In the genomic region with DNA sequence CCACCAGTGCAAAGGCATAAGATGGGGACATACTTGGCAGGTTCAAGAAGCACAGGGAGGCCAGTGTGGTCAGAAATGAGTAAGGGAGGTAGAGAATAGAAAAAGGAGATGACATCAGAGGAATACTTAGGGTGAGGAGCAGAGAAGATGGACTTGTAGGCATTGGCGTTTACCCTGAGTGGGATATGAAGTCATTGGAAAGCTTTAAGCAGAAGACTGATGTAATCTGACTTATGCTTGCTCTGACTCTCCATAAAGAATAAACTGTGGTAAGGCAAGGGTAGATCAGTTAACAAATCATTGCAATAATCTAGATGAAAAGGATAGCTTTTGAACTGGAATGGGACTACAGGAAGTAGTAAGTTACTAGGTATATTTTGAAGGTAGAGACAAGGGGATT, we compare ENCODE assay signal across 1 cellular context.
TF ChIP-seq lines count a peak whose summit lies in the region.

No MANE protein-coding gene starts in this region.

TF ChIP-seq in GM23338, 12 proteins besides CTCF, POLR2A, EP300 and RAD21 (continued from another document):
- TF ChIP-seq NANOG (IDR thresholded peaks at IDR 0.05; ENCODE audit: borderline replicate concordance), result no peak
